In genomic region chr7:22493160-22493925, GRCh38 we compare ENCODE assay signal across 12 cellular contexts. TPM values are rescaled to one million over a fixed set of nuclear protein-coding genes. Genes with fewer than 3 reads are reported as not detected.
DNase-seq lines count a peak whose midpoint lies in the region; ATAC-seq, FAIRE-seq and TF ChIP-seq lines count a peak whose summit lies in the region.
"Not testable (repeated sequence)": the region's sequence is repeated elsewhere in the genome, so short reads cannot be mapped to it uniquely, and the experiment has no call there.
"Had no signal": no experiment of that assay in that cellular context is flagged by ENCODE, and none has a peak within 500 bp of the region (broad histone marks: within the 10 kb centered on the region; RNA-seq: fewer than 3 reads in every experiment).

No MANE protein-coding gene starts in this region.

- BruUV-seq in PC-9 (replicated peaks; lab: Mats Ljungman, UMichigan); HepG2 (replicated peaks; lab: Mats Ljungman, UMichigan): not testable (repeated sequence)

- TF ChIP-seq RAD21 in HepG2 (CRISPR knock-in tag; IDR thresholded peaks at IDR 0.05) = not testable (repeated sequence)

- not testable (repeated sequence) for DNase-seq in GM12892 (ENCODE audit: insufficient read length); HFFc6; PC-9; astrocyte (ENCODE audit: low read depth); HepG2 (ENCODE audit: low spot score)
- peak; percentile 19 for DNase-seq in LNCaP clone FGC (ENCODE audit: low read depth)
- peak; percentile 50 for DNase-seq in dermis blood vessel endothelial cell
- peak; percentile 75 for DNase-seq in epithelial cell of esophagus (ENCODE audit: low read depth)

- H3K27me3 Mint-ChIP-seq in HFFc6 (ENCODE audit: insufficient read depth); astrocyte (ENCODE audit: low read depth, unreplicated experiment): not testable (repeated sequence)

- H3K79me2 ChIP-seq in PC-9 (ENCODE audit: low read depth); astrocyte (ENCODE audit: insufficient read depth, low read length); HepG2 (ENCODE audit: insufficient read depth, low read length): not testable (repeated sequence)

- not testable (repeated sequence) for H3K4me2 ChIP-seq in PC-9; astrocyte (ENCODE audit: low read length); HepG2 (ENCODE audit: low read depth, low read length)

- not testable (repeated sequence) for H3F3A ChIP-seq in PC-9 (ENCODE audit: insufficient read depth, low read depth)

- not testable (repeated sequence) for H3K9me2 ChIP-seq in PC-9 (ENCODE audit: insufficient read depth)

- not testable (repeated sequence) for H3K9me3 ChIP-seq in PC-9 (ENCODE audit: insufficient read depth, low read depth); astrocyte (ENCODE audit: insufficient read depth, low read depth, low read length); HepG2 (ENCODE audit: low read length)

- TF ChIP-seq POLR2A in GM12892 (IDR thresholded peaks at IDR 0.05; ENCODE audit: low read depth, low read length); HepG2 (IDR thresholded peaks at IDR 0.05; ENCODE audit: insufficient read depth in 1 of 2, low read depth in 2 of 2, low read length in 2 of 2): not testable (repeated sequence)

- not testable (repeated sequence) for H3K27me3 ChIP-seq in PC-9 (ENCODE audit: insufficient read depth, low read depth); astrocyte (ENCODE audit: insufficient read depth, low read length); HepG2 (ENCODE audit: control insufficient read depth in 1 of 2, insufficient read depth in 2 of 2, low read length in 2 of 2)

- POLR2A ChIA-PET in PC-9 (lab: Charles Lee; ENCODE audit: unreplicated experiment); HepG2 (lab: Yijun Ruan, JAX): not testable (repeated sequence)

- in situ Hi-C loops in HepG2 (cut with HindIII; ENCODE audit: extremely low pct_ligation_motif_present, low pct_unique_long_range_greater_than_20kb) = not testable (repeated sequence)

- not testable (repeated sequence) for H3K9me3 Mint-ChIP-seq in HFFc6; astrocyte (ENCODE audit: unreplicated experiment)

- H3K4me3 ChIP-seq in LNCaP clone FGC (ENCODE audit: low read depth, low read length); PC-9; astrocyte (ENCODE audit: insufficient read depth, low read depth, low read length); epithelial cell of esophagus (ENCODE audit: low read length); HepG2 (replicated peaks in 1 of 3; ENCODE audit: insufficient read depth in 1 of 3, low read depth in 2 of 3, low read length in 3 of 3): not testable (repeated sequence)

- not testable (repeated sequence) for TF ChIP-seq CTCF in HFFc6 (IDR thresholded peaks at IDR 0.05); LNCaP clone FGC (IDR thresholded peaks at IDR 0.05; ENCODE audit: control insufficient read depth, extremely low read depth, insufficient read depth); PC-9 (conservative IDR thresholded peaks at IDR 0.05); astrocyte (IDR thresholded peaks at IDR 0.05; ENCODE audit: insufficient read depth, low read depth, low read length); epithelial cell of esophagus (IDR thresholded peaks at IDR 0.05; ENCODE audit: insufficient read depth, low read depth, low read length, missing control alignments); HepG2 (CRISPR knock-in tag; IDR thresholded peaks at IDR 0.05)

- H3K4me3 Mint-ChIP-seq in HFFc6; astrocyte (ENCODE audit: unreplicated experiment): not testable (repeated sequence)

- peak overlapping the region; percentile 37; the same call in 1 of the 2 replicates for H2AFZ ChIP-seq in PC-9
- not testable (repeated sequence) for H2AFZ ChIP-seq in astrocyte (ENCODE audit: low read depth, low read length); HepG2 (ENCODE audit: low read length)

- FAIRE-seq in GM12892 (lab: Jason Lieb, UNC) (peak; percentile 51), astrocyte (lab: Jason Lieb, UNC) (peak; percentile 93)
- not testable (repeated sequence) for FAIRE-seq in HepG2 (lab: Jason Lieb, UNC)

- CTCF ChIA-PET in PC-9 (lab: Charles Lee) = interaction anchor here (0.6 kb wide), 1 partner anchor 1042 kb away, joined by 7 read pairs; no protein-coding TSS in a partner anchor
- CTCF ChIA-PET in HepG2 (lab: Yijun Ruan, JAX; ENCODE audit: low intra/inter-chr PET ratio, low total read pairs) = not testable (repeated sequence)

- not testable (repeated sequence) for H4K20me1 ChIP-seq in PC-9 (ENCODE audit: insufficient read depth); astrocyte (ENCODE audit: insufficient read depth, low read length); HepG2 (ENCODE audit: insufficient read depth, low read length)

- not testable (repeated sequence) for ATAC-seq in HepG2

- H3K27ac ChIP-seq in PC-9; astrocyte (ENCODE audit: low read depth, low read length); HepG2 (ENCODE audit: extremely low read length, insufficient read depth, low read length): not testable (repeated sequence)

- WGBS in HepG2 (ENCODE audit: low lambda C conversion rate) = 19% methylated on average over 4 of the region's 4 CpGs

- not testable (repeated sequence) for TF ChIP-seq EP300 in HepG2 (IDR thresholded peaks at IDR 0.05; ENCODE audit: low read depth in 2 of 2, low read length in 2 of 2); HepG2 (CRISPR knock-in tag; IDR thresholded peaks at IDR 0.05; ENCODE audit: borderline replicate concordance)

- not testable (repeated sequence) for H3K9ac ChIP-seq in astrocyte (ENCODE audit: low read length); HepG2 (ENCODE audit: insufficient read depth, low read depth, low read length)

- intact Hi-C loops in PC-9 (cut with micrococcal nuclease; ENCODE audit: unreplicated experiment); HepG2 (cut with micrococcal nuclease; ENCODE audit: unreplicated experiment): not testable (repeated sequence)

- peaks cover 13% of the 10 kb centered on the region; the same call in 1 of the 2 replicates for H3K4me1 ChIP-seq in PC-9 (replicated peaks; ENCODE audit: insufficient read depth)
- not testable (repeated sequence) for H3K4me1 ChIP-seq in astrocyte (ENCODE audit: insufficient read depth, low read length); HepG2 (ENCODE audit: insufficient read depth, low read length)

- H3K36me3 Mint-ChIP-seq in HFFc6 (ENCODE audit: low read depth) = peaks cover 22% of the 10 kb centered on the region; the same call in 1 of the 2 replicates
- H3K36me3 Mint-ChIP-seq in astrocyte (ENCODE audit: low read depth, unreplicated experiment) = not testable (repeated sequence)

- peaks cover 46% of the 10 kb centered on the region for H3K4me1 Mint-ChIP-seq in HFFc6 (ENCODE audit: low read depth)
- not testable (repeated sequence) for H3K4me1 Mint-ChIP-seq in astrocyte (ENCODE audit: low read depth, unreplicated experiment)

- not testable (repeated sequence) for H3K36me3 ChIP-seq in PC-9 (ENCODE audit: low read depth); astrocyte (ENCODE audit: insufficient read depth, low read length); HepG2 (replicated peaks in 1 of 2; ENCODE audit: control insufficient read depth in 1 of 2, insufficient read depth in 2 of 2, low read length in 2 of 2)

- H3K27ac Mint-ChIP-seq in HFFc6 = peak overlapping the region; percentile 13; the same call in 1 of the 2 replicates
- H3K27ac Mint-ChIP-seq in astrocyte (ENCODE audit: unreplicated experiment) = not testable (repeated sequence)

RNA-seq across cellular contexts. Expression of gene STEAP1B, which starts 6.6 kb away (rescaled TPM):
- 0.53 TPM for polyA plus RNA-seq in GM12892 (2012; ENCODE audit: missing spikeins)
- 100 to 1,000 TPM in 1 of 6 experiments, 10 to 100 TPM in 5; 36.6 to 101 (median 92.6) TPM for total RNA-seq in HFFc6 (2021; fragmentation: NEBNext Ultra II Directional; extraction: Animal tissue kit (Norgen Biotek cat#: 25700))
- total RNA-seq in PC-9 (2021) (0.35 TPM in 2 replicates), astrocyte (1.1 and 1.3 TPM in 2 replicates), dermis blood vessel endothelial cell (24.5 and 33.4 TPM in 2 replicates), HepG2 (2016; rRNA removed; fragmentation: Illumina TruSeq; extraction: Trizol) (not detected in 2 replicates)
- not detected in 2 replicates for total RNA-seq in HepG2 (2016; cell fraction: cytosol; rRNA removed; fragmentation: Illumina TruSeq; extraction: Trizol; ENCODE audit: low read depth)
- total RNA-seq in HepG2 (2016; cell fraction: insoluble cytoplasmic fraction; rRNA removed; fragmentation: Illumina TruSeq; extraction: Trizol) = not detected in 2 replicates
- not detected in 2 replicates for total RNA-seq in HepG2 (2016; cell fraction: membrane; rRNA removed; fragmentation: Illumina TruSeq; extraction: Trizol)
- not detected in 2 replicates for total RNA-seq in HepG2 (2016; cell fraction: nucleus; rRNA removed; fragmentation: Illumina TruSeq; extraction: Trizol)
- polyA plus RNA-seq in HepG2 (2011; rRNA removed) = not detected in 2 replicates
- not detected in 2 replicates for polyA plus RNA-seq in HepG2 (2011; cell fraction: cytosol; rRNA removed)
- polyA plus RNA-seq in HepG2 (2011; cell fraction: nucleus; rRNA removed) = not detected in 2 replicates
- polyA plus RNA-seq in HepG2 (2012) = not detected in 2 replicates
- polyA plus RNA-seq in HepG2 (2016; cell fraction: cytosol; fragmentation: Illumina TruSeq; extraction: Trizol; ENCODE audit: low read depth) = not detected in 2 replicates
- not detected in 2 replicates for polyA plus RNA-seq in HepG2 (2016; cell fraction: insoluble cytoplasmic fraction; fragmentation: Illumina TruSeq; extraction: Trizol; ENCODE audit: low read depth)
- polyA plus RNA-seq in HepG2 (2016; cell fraction: membrane; fragmentation: Illumina TruSeq; extraction: Trizol; ENCODE audit: low read depth) = not detected in 2 replicates
- not detected in 2 replicates for polyA plus RNA-seq in HepG2 (2016; cell fraction: nucleus; fragmentation: Illumina TruSeq; extraction: Trizol; ENCODE audit: insufficient read depth, low read depth)
- polyA minus RNA-seq in HepG2 (2011; rRNA and poly(A)+ RNA removed; ENCODE audit: low replicate concordance) = 0.58 TPM in 1 of 2 replicates, not detected in the other
- not detected in 2 replicates for polyA minus RNA-seq in HepG2 (2011; cell fraction: cytosol; rRNA and poly(A)+ RNA removed)
- 0.37 TPM in 1 of 2 replicates, not detected in the other for polyA minus RNA-seq in HepG2 (2011; cell fraction: nucleus; rRNA and poly(A)+ RNA removed)
- total RNA-seq: A172; CD4-positive, CD25-positive, alpha-beta regulatory T cell; CD8-positive, alpha-beta T cell; GM12878 had no signal
- polyA plus RNA-seq: CD4-positive, CD25-positive, alpha-beta regulatory T cell had no signal

Comparison
In these comparisons a context has a peak if more than half of its experiments do, and no peak if none do; other contexts are left out.
1. RNA of gene STEAP1B, which starts 6.6 kb away (total RNA-seq): 36.6 to 101 TPM in HFFc6 and 24.5 to 33.4 TPM in dermis blood vessel endothelial cell; 1.1 to 1.3 TPM in astrocyte, 0.35 TPM in PC-9 and not detected in HepG2; every median in the first group is over 10 times any median in the second.